In genomic region chr18:42544901-42545300, GRCh38 we compare ENCODE assay signal across 1 cellular context.
TF ChIP-seq lines count a peak whose summit lies in the region.

No MANE protein-coding gene starts in this region.

TF ChIP-seq in H1, 55 proteins besides CTCF, POLR2A, EP300 and RAD21:
- TF ChIP-seq SRF (IDR thresholded peaks at IDR 0.05; ENCODE audit: low read depth, low read length), result no peak
- no peak for TF ChIP-seq CBX5 (IDR thresholded peaks at IDR 0.05; ENCODE audit: low read depth, low read length)
- no peak for TF ChIP-seq EGR1 (IDR thresholded peaks at IDR 0.05; ENCODE audit: borderline replicate concordance, low read depth, low read length)
- no peak for TF ChIP-seq CHD7 (IDR thresholded peaks at IDR 0.05; ENCODE audit: insufficient replicate concordance, low read length)
- TF ChIP-seq SAP30 (IDR thresholded peaks at IDR 0.05; ENCODE audit: insufficient read depth, insufficient replicate concordance, low read length), result no peak
- TF ChIP-seq BCL11A (IDR thresholded peaks at IDR 0.05; ENCODE audit: low read depth in 2 of 2, low read length in 2 of 2), result no peak
- TF ChIP-seq ASH2L (IDR thresholded peaks at IDR 0.05; ENCODE audit: low read length), result no peak
- no peak for TF ChIP-seq TCF12 (IDR thresholded peaks at IDR 0.05; ENCODE audit: low read depth, low read length)
- TF ChIP-seq BACH1 (IDR thresholded peaks at IDR 0.05; ENCODE audit: low read length), result no peak
- TF ChIP-seq KDM4A (IDR thresholded peaks at IDR 0.05; ENCODE audit: low read depth, low read length, severe bottlenecking), result no peak
- TF ChIP-seq ATF2 (IDR thresholded peaks at IDR 0.05; ENCODE audit: low read length), result no peak
- TF ChIP-seq SIRT6 (IDR thresholded peaks at IDR 0.05; ENCODE audit: low read length), result no peak
- TF ChIP-seq SP4 (IDR thresholded peaks at IDR 0.05; ENCODE audit: low read length), result no peak
- no peak for TF ChIP-seq GABPA (IDR thresholded peaks at IDR 0.05; ENCODE audit: borderline replicate concordance, insufficient read depth, low read length)
- no peak for TF ChIP-seq KDM1A (IDR thresholded peaks at IDR 0.05; ENCODE audit: borderline replicate concordance, low read length)
- no peak for TF ChIP-seq TBP (IDR thresholded peaks at IDR 0.05; ENCODE audit: low read depth, low read length)
- TF ChIP-seq TEAD4 (IDR thresholded peaks at IDR 0.05; ENCODE audit: low read depth, low read length), result no peak
TF ChIP-seq in H1: peak in this region for 0.
